ENCODE assay signal across 8 cellular contexts in genomic region chr4:165208741-165209388, GRCh38. TPM values are rescaled to one million over a fixed set of nuclear protein-coding genes. Genes with fewer than 3 reads are reported as not detected.
DNase-seq lines count a peak whose midpoint lies in the region; ATAC-seq and TF ChIP-seq lines count a peak whose summit lies in the region.

No MANE protein-coding gene starts in this region.

- peak overlapping the region; percentile 81 for H3K4me2 ChIP-seq in SK-N-SH

- H3K27me3 ChIP-seq in SK-N-SH (ENCODE audit: insufficient read depth) (no peaks in the 10 kb centered on the region), esophagus squamous epithelium (no peaks in the 10 kb centered on the region), skeletal muscle tissue (ENCODE audit: control insufficient read depth in 3 of 3, insufficient read depth in 3 of 3, low read length in 3 of 3) (no peaks in the 10 kb centered on the region)

- peaks cover 51% of the 10 kb centered on the region for H3K79me2 ChIP-seq in SK-N-SH (ENCODE audit: insufficient read depth)

- no peaks in the 10 kb centered on the region for H3K9me2 ChIP-seq in SK-N-SH

- peaks cover 67% of the 10 kb centered on the region for H3K4me1 Mint-ChIP-seq in T-helper 2 cell treated with Interferon-gamma antibody and Interleukin-4, amounts not matched to agents 5 μg/mL and 100 μg/mL, for 36 hours (ENCODE audit: low read depth)

- H3K9ac ChIP-seq in SK-N-SH (no peak overlapping the region), skeletal muscle tissue (ENCODE audit: low read depth in 1 of 3, low read length in 3 of 3) (peak overlapping the region in 1 of 3 donors; percentile 53)

- peaks cover 6% of the 10 kb centered on the region for H3K36me3 Mint-ChIP-seq in T-helper 2 cell treated with Interferon-gamma antibody and Interleukin-4, amounts not matched to agents 5 μg/mL and 100 μg/mL, for 36 hours (ENCODE audit: low read depth)

- 75% methylated on average over 10 of the region's 10 CpGs for WGBS in SK-N-SH (ENCODE audit: low lambda C conversion rate)
- 44 to 45% methylated on average over 10 of the region's 10 CpGs for WGBS in esophagus squamous epithelium, 2 donors

- no peaks in the 10 kb centered on the region; the same call in 1 of the 2 replicates for H4K20me1 ChIP-seq in SK-N-SH (ENCODE audit: insufficient read depth)

- no peak for TF ChIP-seq RAD21 in SK-N-SH (IDR thresholded peaks at IDR 0.05; ENCODE audit: low read length)

- H2AFZ ChIP-seq in SK-N-SH (ENCODE audit: low read depth): no peak overlapping the region

- no peaks in the 10 kb centered on the region for H3K27me3 Mint-ChIP-seq in T-helper 2 cell treated with Interferon-gamma antibody and Interleukin-4, amounts not matched to agents 5 μg/mL and 100 μg/mL, for 36 hours (ENCODE audit: low read depth)

- intact Hi-C loops in esophagus squamous epithelium (cut with DNase I) (loop anchor here (5.0 kb wide), 1 partner anchor 118 kb away; the partner anchor contains the start of gene MSMO1), left colon (cut with DNase I, micrococcal nuclease) (loop anchor here in 1 of 2 donors (5.0 kb wide), 1 partner anchor 97 kb away; the partner anchor contains the start of gene TMEM192)

- no peak for DNase-seq in SK-N-SH
- DNase-seq in T-helper 2 cell treated with Interferon-gamma antibody and Interleukin-4, amounts not matched to agents 5 μg/mL and 100 μg/mL, for 36 hours (ENCODE audit: low spot score): peak; percentile 38
- DNase-seq in esophagus squamous epithelium (lab: John Stamatoyannopoulos, UW): no peak
- no peak for DNase-seq in left colon
- no peak for DNase-seq in HCEC 1CT

- H3K4me3 ChIP-seq in SK-N-SH (ENCODE audit: low read depth in 2 of 2, low read length in 1 of 2) (peak overlapping the region; percentile 94 to 96; a peak in 3 of 4 replicates), esophagus squamous epithelium (peak overlapping the region; percentile 81 to 96 (median 96)), skeletal muscle tissue (ENCODE audit: low read length in 3 of 3) (peak overlapping the region in 2 of 3 donors; percentile 21 to 82)

- no peaks in the 10 kb centered on the region for H3K9me3 Mint-ChIP-seq in T-helper 2 cell treated with Interferon-gamma antibody and Interleukin-4, amounts not matched to agents 5 μg/mL and 100 μg/mL, for 36 hours

- H3K4me1 ChIP-seq in SK-N-SH (ENCODE audit: control insufficient read depth in 1 of 2, insufficient read depth in 2 of 2, low read depth in 1 of 2, low read length in 1 of 2) (peaks cover 12 to 16% of the 10 kb centered on the region in 2 experiments; a peak in 3 of 4 replicates), esophagus squamous epithelium (peaks cover 9 to 51% (median 23%) of the 10 kb centered on the region in 3 donors), skeletal muscle tissue (ENCODE audit: control insufficient read depth in 3 of 3, insufficient read depth in 3 of 3, low read length in 3 of 3) (peaks cover 12 to 23% (median 20%) of the 10 kb centered on the region in 3 donors)

- H3K4me3 Mint-ChIP-seq in T-helper 2 cell treated with Interferon-gamma antibody and Interleukin-4, amounts not matched to agents 5 μg/mL and 100 μg/mL, for 36 hours: peak overlapping the region; percentile 91

- POLR2A ChIA-PET in SK-N-SH (lab: Yijun Ruan, JAX): no interaction called here

- peak overlapping the region; percentile 18 for H3K27ac Mint-ChIP-seq in T-helper 2 cell treated with Interferon-gamma antibody and Interleukin-4, amounts not matched to agents 5 μg/mL and 100 μg/mL, for 36 hours

- ATAC-seq in SK-N-SH treated with all-trans-retinoic acid at 6 μM for 48 hours (no peak; the same call in 2 of the 3 replicates), left colon (no peak), GM19467 (IDR thresholded peaks at IDR 0.05; ENCODE audit: unreplicated experiment) (no peak)

- no peaks in the 10 kb centered on the region for H3K9me3 ChIP-seq in SK-N-SH
- no peaks in the 10 kb centered on the region for H3K9me3 ChIP-seq in esophagus squamous epithelium
- H3K9me3 ChIP-seq in skeletal muscle tissue (ENCODE audit: control insufficient read depth in 3 of 3, low read length in 3 of 3): no peaks in the 10 kb centered on the region

- H3K36me3 ChIP-seq in SK-N-SH (replicated peaks in 1 of 2; ENCODE audit: control insufficient read depth in 1 of 2, insufficient read depth in 2 of 2, low read length in 1 of 2) (peaks cover 0 to 4% of the 10 kb centered on the region in 2 experiments), esophagus squamous epithelium (no peaks in the 10 kb centered on the region), skeletal muscle tissue (ENCODE audit: control insufficient read depth in 3 of 3, insufficient read depth in 3 of 3, low read length in 3 of 3) (no peaks in the 10 kb centered on the region)

- TF ChIP-seq CTCF in SK-N-SH (IDR thresholded peaks at IDR 0.05) (no peak), esophagus squamous epithelium (IDR thresholded peaks at IDR 0.05) (no peak)

- H3K27ac ChIP-seq in SK-N-SH (ENCODE audit: low read depth in 2 of 2, low read length in 1 of 2) (no peak overlapping the region; a peak in 1 of 4 replicates), esophagus squamous epithelium (peak overlapping the region in 1 of 4 donors; percentile 81), skeletal muscle tissue (ENCODE audit: low read depth, low read length) (no peak overlapping the region)

- no peak for TF ChIP-seq EP300 in SK-N-SH (IDR thresholded peaks at IDR 0.05; ENCODE audit: borderline replicate concordance in 1 of 2, low read depth in 1 of 2, low read length in 1 of 2)

- H3F3A ChIP-seq in SK-N-SH (replicated peaks; ENCODE audit: insufficient read depth): no peaks in the 10 kb centered on the region

- CTCF ChIA-PET in SK-N-SH (lab: Yijun Ruan, JAX): interaction anchor here (0.7 to 1.5 kb wide), 5 partner anchors 32 to 248 kb away, joined by 3 to 6 read pairs (median 3); no protein-coding TSS in a partner anchor

- TF ChIP-seq POLR2A in esophagus squamous epithelium (IDR thresholded peaks at IDR 0.05): no peak

TF ChIP-seq in SK-N-SH, 30 proteins besides CTCF, POLR2A, EP300 and RAD21 (continues in another document):
- TF ChIP-seq TEAD4 (IDR thresholded peaks at IDR 0.05; ENCODE audit: borderline replicate concordance, insufficient read depth): no peak
- no peak for TF ChIP-seq GABPA (IDR thresholded peaks at IDR 0.05; ENCODE audit: low read depth)
- TF ChIP-seq RFX5 (IDR thresholded peaks at IDR 0.05; ENCODE audit: low read length): no peak
- no peak for TF ChIP-seq FOXM1 (IDR thresholded peaks at IDR 0.05; ENCODE audit: low read depth)
- no peak for TF ChIP-seq USF2 (IDR thresholded peaks at IDR 0.05; ENCODE audit: borderline replicate concordance, low read depth, low read length)
- no peak for TF ChIP-seq TAF1 (IDR thresholded peaks at IDR 0.05; ENCODE audit: borderline replicate concordance, low read depth, low read length)
- TF ChIP-seq NFIC (IDR thresholded peaks at IDR 0.05; ENCODE audit: borderline replicate concordance): no peak; the same call in 1 of the 2 replicates
- no peak for TF ChIP-seq SMC3 (IDR thresholded peaks at IDR 0.05; ENCODE audit: low read depth, low read length)
- no peak for TF ChIP-seq POLR2AphosphoS5 (IDR thresholded peaks at IDR 0.05; ENCODE audit: low read depth, low read length)
- no peak for TF ChIP-seq JUND (IDR thresholded peaks at IDR 0.05)

TF ChIP-seq in SK-N-SH treated with all-trans-retinoic acid at 6 μM for 48 hours, 23 proteins besides CTCF, POLR2A, EP300 and RAD21 (continues in another document):
- TF ChIP-seq ZNF565 (CRISPR knock-in tag; conservative IDR thresholded peaks at IDR 0.05; ENCODE audit: low read depth) (no peak), ZNF70 (CRISPR knock-in tag; IDR thresholded peaks at IDR 0.05) (no peak), TSHZ2 (CRISPR knock-in tag; IDR thresholded peaks at IDR 0.05) (no peak), CREB5 (CRISPR knock-in tag; IDR thresholded peaks at IDR 0.05; ENCODE audit: low read depth) (no peak)

RNA-seq across cellular contexts. Expression of gene KLHL2, which starts 1.5 kb away (rescaled TPM):
- 25.0 and 36.0 TPM in 2 replicates for polyA plus RNA-seq in SK-N-SH (2012; rRNA removed)
- polyA plus RNA-seq in SK-N-SH (2012; cell fraction: cytosol; rRNA removed): 37.5 and 46.0 TPM in 2 replicates
- polyA plus RNA-seq in SK-N-SH (2012; cell fraction: nucleus; rRNA removed): 15.9 and 28.9 TPM in 2 replicates
- total RNA-seq in esophagus squamous epithelium (10 to 100 TPM; 25.6 to 44.3 (median 30.8) TPM), skeletal muscle tissue (5.2 TPM), left colon (10 to 100 TPM in 1 of 2 donors, 1 to 10 TPM in 1; 8.9 to 12.8 TPM)
